Comparison of ENCODE assay signal across 8 cellular contexts in genomic region chrX:151151668-151152267, GRCh38. TPM values are rescaled to one million over a fixed set of nuclear protein-coding genes. Genes with fewer than 3 reads are reported as not detected.
A peak's percentile ranks its signal among the peaks of the same experiment; 100 is the strongest.
DNase-seq lines count a peak whose midpoint lies in the region; ATAC-seq and TF ChIP-seq lines count a peak whose summit lies in the region.

No MANE protein-coding gene starts in this region.

- H3K36me3 Mint-ChIP-seq in central memory CD8-positive, alpha-beta T cell (ENCODE audit: insufficient read depth): no peaks in the 10 kb centered on the region
- H3K36me3 Mint-ChIP-seq in type B pancreatic cell: no peaks in the 10 kb centered on the region

- 14% methylated on average over 8 of the region's 8 CpGs for WGBS in right lobe of liver (ENCODE audit: insufficient coverage, low coverage, low lambda C conversion rate, missing lambda C conversion rate)

- H3K27me3 ChIP-seq in SJCRH30 (no peaks in the 10 kb centered on the region), right lobe of liver (peaks cover 0 to 6% of the 10 kb centered on the region in 2 donors)

- no peak overlapping the region for H3K27ac Mint-ChIP-seq in central memory CD8-positive, alpha-beta T cell (ENCODE audit: low read depth)
- H3K27ac Mint-ChIP-seq in type B pancreatic cell: no peak overlapping the region

- H3K9me3 ChIP-seq in SJCRH30 (replicated peaks): no peaks in the 10 kb centered on the region
- H3K9me3 ChIP-seq in right lobe of liver: no peaks in the 10 kb centered on the region

- TF ChIP-seq CTCF in LNCaP clone FGC (IDR thresholded peaks at IDR 0.05; ENCODE audit: control insufficient read depth, extremely low read depth, insufficient read depth) (peak; percentile 58), right lobe of liver (IDR thresholded peaks at IDR 0.05) (peak; percentile 85 to 92 (median 89)), type B pancreatic cell (conservative IDR thresholded peaks at IDR 0.05) (peak; percentile 84)

- no peak overlapping the region for H3K4me3 ChIP-seq in LNCaP clone FGC (ENCODE audit: low read depth, low read length)
- H3K4me3 ChIP-seq in SJCRH30: no peak overlapping the region
- no peak overlapping the region for H3K4me3 ChIP-seq in right lobe of liver

- peaks cover 25% of the 10 kb centered on the region for H3K27me3 Mint-ChIP-seq in central memory CD8-positive, alpha-beta T cell
- peaks cover 57% of the 10 kb centered on the region for H3K27me3 Mint-ChIP-seq in type B pancreatic cell

- H3K36me3 ChIP-seq in SJCRH30: no peaks in the 10 kb centered on the region
- no peaks in the 10 kb centered on the region for H3K36me3 ChIP-seq in right lobe of liver

- no peaks in the 10 kb centered on the region for H3K4me1 ChIP-seq in SJCRH30
- H3K4me1 ChIP-seq in right lobe of liver: no peaks in the 10 kb centered on the region

- H3K9me3 Mint-ChIP-seq in central memory CD8-positive, alpha-beta T cell: no peaks in the 10 kb centered on the region
- no peaks in the 10 kb centered on the region for H3K9me3 Mint-ChIP-seq in type B pancreatic cell

- DNase-seq in DMS79 (lab: John Stamatoyannopoulos, UW) (peak; percentile 2), LNCaP clone FGC (ENCODE audit: low read depth) (peak; percentile 3), SJCRH30 (peak; percentile 6 to 62), right lobe of liver (no peak), type B pancreatic cell (ENCODE audit: extremely low spot score, unreplicated experiment) (no peak)
- DNase-seq in central memory CD8-positive, alpha-beta T cell (ENCODE audit: low spot score in 2 of 2): peak; percentile 9 to 12

- ATAC-seq in GM19395 (IDR thresholded peaks at IDR 0.05; ENCODE audit: unreplicated experiment): peak; percentile 92
- ATAC-seq in central memory CD8-positive, alpha-beta T cell (replicated peaks; ENCODE audit: extremely low read depth, poor library complexity, severe bottlenecking): no peak
- ATAC-seq in right lobe of liver: peak; percentile 71 to 90 (median 86)
- ATAC-seq in GM21367 (IDR thresholded peaks at IDR 0.05; ENCODE audit: unreplicated experiment): no peak

- no peaks in the 10 kb centered on the region for H3K4me1 Mint-ChIP-seq in central memory CD8-positive, alpha-beta T cell
- no peaks in the 10 kb centered on the region for H3K4me1 Mint-ChIP-seq in type B pancreatic cell (ENCODE audit: unreplicated experiment)

- intact Hi-C loops in right lobe of liver (cut with DNase I): loop anchor here (10.0 kb wide), 1 partner anchor 523 kb away; no protein-coding TSS in a partner anchor

- TF ChIP-seq POLR2A in right lobe of liver (IDR thresholded peaks at IDR 0.05): no peak

- H3K27ac ChIP-seq in SJCRH30 (no peak overlapping the region), right lobe of liver (no peak overlapping the region)

- H3K4me3 Mint-ChIP-seq in central memory CD8-positive, alpha-beta T cell: no peak overlapping the region
- no peak overlapping the region for H3K4me3 Mint-ChIP-seq in type B pancreatic cell

RNA-seq across cellular contexts. Expression of gene GPR50, which starts 24.6 kb away (rescaled TPM):
- not detected in 2 replicates for total RNA-seq in SJCRH30 (2014; rRNA removed; shearing (Covaris generic))
- total RNA-seq in right lobe of liver (not detected), type B pancreatic cell (ENCODE audit: low replicate concordance) (2.1 and 3.5 TPM in 2 replicates)

Comparison
In these comparisons a context has a peak if more than half of its experiments do, and no peak if none do; other contexts are left out.
1. DNase-seq: peak in DMS79 (single experiment), LNCaP clone FGC (single experiment), SJCRH30 (2 of 2) and central memory CD8-positive, alpha-beta T cell (2 of 2); none in right lobe of liver (0 of 3) and type B pancreatic cell (single experiment).
2. ATAC-seq: peak in GM19395 (single experiment) and right lobe of liver (4 of 4); none in central memory CD8-positive, alpha-beta T cell (single experiment) and GM21367 (single experiment).
3. Peak in every context shown above with its lines, with median percentiles within 50 percentile points of each other: CTCF ChIP-seq.